In genomic region chr2:240906141-240906910, GRCh38 we compare ENCODE assay signal across 1 cellular context.
TF ChIP-seq lines count a peak whose summit lies in the region.

CROCC2 (plus strand) TSS chr2:240906336; CDS start chr2:240906514, 178 bp downstream.

TF ChIP-seq in GM23338, 12 proteins besides CTCF, POLR2A, EP300 and RAD21 (continued from another document):
- no peak for TF ChIP-seq ETS1 (IDR thresholded peaks at IDR 0.05)
- TF ChIP-seq NANOG (IDR thresholded peaks at IDR 0.05; ENCODE audit: borderline replicate concordance), result no peak
- TF ChIP-seq ZNF114 (CRISPR knock-in tag; IDR thresholded peaks at IDR 0.05), result no peak
- no peak for TF ChIP-seq REST (IDR thresholded peaks at IDR 0.05; ENCODE audit: unreplicated experiment)
- TF ChIP-seq CREB1 (CRISPR knock-in tag; IDR thresholded peaks at IDR 0.05; ENCODE audit: low read depth), result no peak
- no peak for TF ChIP-seq EZH2 (IDR thresholded peaks at IDR 0.05; ENCODE audit: low read depth, unreplicated experiment)
- TF ChIP-seq ZNF462 (CRISPR knock-in tag; IDR thresholded peaks at IDR 0.05), result no peak
- TF ChIP-seq ZNF331 (CRISPR knock-in tag; IDR thresholded peaks at IDR 0.05; ENCODE audit: low read depth), result no peak
TF ChIP-seq in GM23338: peak in this region for 0.
